Comparison of ENCODE assay signal across 1 cellular context in genomic region chr19:15436826-15437110, GRCh38.
TF ChIP-seq lines count a peak whose summit lies in the region.

No MANE protein-coding gene starts in this region.

TF ChIP-seq in K562, 482 proteins besides CTCF, POLR2A, EP300 and RAD21:
- TF ChIP-seq ZBTB11 (CRISPR knock-in tag; IDR thresholded peaks at IDR 0.05), result no peak
- no peak for TF ChIP-seq ARHGAP35 (IDR thresholded peaks at IDR 0.05; ENCODE audit: partially characterized antibody)
- TF ChIP-seq ZNF280A (IDR thresholded peaks at IDR 0.05; ENCODE audit: low read depth, partially characterized antibody), result no peak
- TF ChIP-seq KAT7 (CRISPR knock-in tag; IDR thresholded peaks at IDR 0.05; ENCODE audit: borderline replicate concordance), result no peak
- TF ChIP-seq ZBTB9 (CRISPR knock-in tag; IDR thresholded peaks at IDR 0.05), result no peak
- TF ChIP-seq HNRNPLL (IDR thresholded peaks at IDR 0.05; ENCODE audit: low read depth, low read length, poor library complexity, severe bottlenecking), result no peak
- no peak for TF ChIP-seq MTF1 (CRISPR knock-in tag; IDR thresholded peaks at IDR 0.05; ENCODE audit: borderline replicate concordance)
- TF ChIP-seq E2F5 (CRISPR knock-in tag; IDR thresholded peaks at IDR 0.05), result no peak
- TF ChIP-seq MTA2 (IDR thresholded peaks at IDR 0.05; ENCODE audit: low read depth), result no peak
- no peak for TF ChIP-seq CHD2 (IDR thresholded peaks at IDR 0.05; ENCODE audit: low read depth, low read length)
